ENCODE assay signal across 19 cellular contexts in genomic region chr20:34773726-34774125, GRCh38. TPM values are rescaled to one million over a fixed set of nuclear protein-coding genes. Genes with fewer than 3 reads are reported as not detected.
DNase-seq lines count a peak whose midpoint lies in the region; ATAC-seq and TF ChIP-seq lines count a peak whose summit lies in the region.
"Had no signal": no experiment of that assay in that cellular context is flagged by ENCODE, and none has a peak within 500 bp of the region (broad histone marks: within the 10 kb centered on the region; RNA-seq: fewer than 3 reads in every experiment).

No MANE protein-coding gene starts in this region.

- H3K4me3 ChIP-seq in Caco-2 (ENCODE audit: low read depth, low read length) (no peak overlapping the region), SK-N-MC (no peak overlapping the region), fibroblast of mammary gland (ENCODE audit: control insufficient read depth, low read depth, low read length) (no peak overlapping the region), HAP-1 (no peak overlapping the region), tibial nerve (no peak overlapping the region)
- H3K4me3 ChIP-seq: BLaER1 treated with 17β-estradiol and CSF1 and Interleukin-3, amounts not matched to agents 10 nM and 100 nM; MG63 had no signal

- CTCF ChIA-PET in Caco-2 (lab: Charles Lee) = no interaction called here

- H3K27ac ChIP-seq in SK-N-MC (peak overlapping the region; percentile 5; the same call in 1 of the 2 replicates), tibial nerve (no peak overlapping the region)
- H3K27ac ChIP-seq: BLaER1 treated with 17β-estradiol and CSF1 and Interleukin-3, amounts not matched to agents 10 nM and 100 nM had no signal

- no peak overlapping the region for H3K9ac ChIP-seq in SK-N-MC (ENCODE audit: insufficient read length)
- H3K9ac ChIP-seq: BLaER1 treated with 17β-estradiol and CSF1 and Interleukin-3, amounts not matched to agents 10 nM and 100 nM had no signal

- H3K4me1 ChIP-seq in Caco-2 = 0 out of 2 replicates have a peak, but pooled peaks cover 4% of the 10 kb centered on the region
- H3K4me1 ChIP-seq in HAP-1 = no peaks in the 10 kb centered on the region
- peaks cover 0 to 4% (median 0%) of the 10 kb centered on the region in 4 donors for H3K4me1 ChIP-seq in tibial nerve

- H3K27me3 ChIP-seq in Caco-2 (replicated peaks; ENCODE audit: control insufficient read depth, insufficient read depth, low read length) = no peaks in the 10 kb centered on the region
- H3K27me3 ChIP-seq in HAP-1 (ENCODE audit: low read depth) = no peaks in the 10 kb centered on the region
- H3K27me3 ChIP-seq in tibial nerve = no peaks in the 10 kb centered on the region
- H3K27me3 ChIP-seq: BLaER1 treated with 17β-estradiol and CSF1 and Interleukin-3, amounts not matched to agents 10 nM and 100 nM; MG63 had no signal

- TSS peak; percentile 7 for BruUV-seq in Caco-2 (replicated peaks; lab: Mats Ljungman, UMichigan)

- no peaks in the 10 kb centered on the region for H3K9me3 Mint-ChIP-seq in Caco-2 (ENCODE audit: unreplicated experiment)
- H3K9me3 Mint-ChIP-seq in stimulated activated effector memory CD8-positive, alpha-beta T cell treated with anti-CD3 and anti-CD28 coated beads, Interleukin-12 subunit alpha, Interleukin-12 subunit beta, amount 100 ng/mL, for 72 hours = no peaks in the 10 kb centered on the region
- H3K9me3 Mint-ChIP-seq: CD4-positive, alpha-beta T cell; HFFc6 had no signal

- no peak for DNase-seq in Caco-2
- no peak for DNase-seq in SK-N-MC (ENCODE audit: low read depth, low spot score)
- DNase-seq in fibroblast of mammary gland (ENCODE audit: low read depth) = peak; percentile 45
- DNase-seq in stimulated activated effector memory CD8-positive, alpha-beta T cell treated with anti-CD3 and anti-CD28 coated beads, Interleukin-12 subunit alpha, Interleukin-12 subunit beta, amount 100 ng/mL, for 72 hours (ENCODE audit: low spot score in 2 of 2) = no peak
- no peak for DNase-seq in HAP-1 (ENCODE audit: low spot score in 2 of 2)
- DNase-seq in tibial nerve (ENCODE audit: low spot score in 2 of 2) = no peak
- no peak for DNase-seq in activated CD4-positive, alpha-beta T cell treated with anti-CD3 and anti-CD28 coated beads for 1 hour
- DNase-seq: AML-193; CD4-positive, alpha-beta T cell; GDM1; HFFc6; IMR-90; KG1; MG63; NCI-H526 treated with DMSO at 0.1 percent for 48 hours; RPMI8226; SHP77 had no signal

- intact Hi-C loops in Caco-2 (cut with micrococcal nuclease; ENCODE audit: unreplicated experiment) = no loop called here

- no peak overlapping the region for H3K27ac Mint-ChIP-seq in Caco-2 (ENCODE audit: unreplicated experiment)
- H3K27ac Mint-ChIP-seq in stimulated activated effector memory CD8-positive, alpha-beta T cell treated with anti-CD3 and anti-CD28 coated beads, Interleukin-12 subunit alpha, Interleukin-12 subunit beta, amount 100 ng/mL, for 72 hours = peak overlapping the region; percentile 35
- H3K27ac Mint-ChIP-seq: CD4-positive, alpha-beta T cell; HFFc6 had no signal

- 47 to 81% methylated on average over 1 of the region's 1 CpG for WGBS in tibial nerve, 2 donors

- no peak for TF ChIP-seq POLR2A in tibial nerve (IDR thresholded peaks at IDR 0.05)

- TF ChIP-seq EP300 in tibial nerve (IDR thresholded peaks at IDR 0.05) = no peak

- H3K4me3 Mint-ChIP-seq in Caco-2 (ENCODE audit: unreplicated experiment) = no peak overlapping the region
- no peak overlapping the region for H3K4me3 Mint-ChIP-seq in stimulated activated effector memory CD8-positive, alpha-beta T cell treated with anti-CD3 and anti-CD28 coated beads, Interleukin-12 subunit alpha, Interleukin-12 subunit beta, amount 100 ng/mL, for 72 hours
- H3K4me3 Mint-ChIP-seq: CD4-positive, alpha-beta T cell; HFFc6 had no signal

- H3K36me3 ChIP-seq in Caco-2 (ENCODE audit: control insufficient read depth, insufficient read depth, low read length) (peaks cover 7% of the 10 kb centered on the region), SK-N-MC (ENCODE audit: insufficient read depth, low read length) (peaks cover 45% of the 10 kb centered on the region), HAP-1 (replicated peaks) (peaks cover 29% of the 10 kb centered on the region), tibial nerve (peaks cover 0 to 67% (median 0%) of the 10 kb centered on the region in 3 donors)

- no peak for TF ChIP-seq CTCF in Caco-2 (IDR thresholded peaks at IDR 0.05; ENCODE audit: insufficient read depth in 1 of 2, low read depth in 1 of 2, low read length in 1 of 2, severe bottlenecking in 1 of 2, unreplicated experiment in 1 of 2)
- TF ChIP-seq CTCF in fibroblast of mammary gland (conservative IDR thresholded peaks at IDR 0.05; ENCODE audit: control insufficient read depth, insufficient read depth, low read depth, low read length) = no peak
- no peak for TF ChIP-seq CTCF in tibial nerve (IDR thresholded peaks at IDR 0.05)

- POLR2A ChIA-PET in Caco-2 (lab: Charles Lee) = no interaction called here

- no peak for ATAC-seq in stimulated activated effector memory CD8-positive, alpha-beta T cell treated with anti-CD3 and anti-CD28 coated beads, Interleukin-12 subunit alpha, Interleukin-12 subunit beta, amount 100 ng/mL, for 72 hours
- no peak for ATAC-seq in GM18907 (IDR thresholded peaks at IDR 0.05; ENCODE audit: unreplicated experiment)

- H3K36me3 Mint-ChIP-seq in Caco-2 (ENCODE audit: insufficient read depth, unreplicated experiment) = peaks cover 86% of the 10 kb centered on the region
- peaks cover 67% of the 10 kb centered on the region for H3K36me3 Mint-ChIP-seq in stimulated activated effector memory CD8-positive, alpha-beta T cell treated with anti-CD3 and anti-CD28 coated beads, Interleukin-12 subunit alpha, Interleukin-12 subunit beta, amount 100 ng/mL, for 72 hours

- H3K9me3 ChIP-seq in Caco-2 (no peaks in the 10 kb centered on the region), SK-N-MC (ENCODE audit: low read depth, low read length) (no peaks in the 10 kb centered on the region), HAP-1 (no peaks in the 10 kb centered on the region), tibial nerve (no peaks in the 10 kb centered on the region)
- H3K9me3 ChIP-seq: BLaER1 treated with 17β-estradiol and CSF1 and Interleukin-3, amounts not matched to agents 10 nM and 100 nM; MG63 had no signal

- peaks cover 7% of the 10 kb centered on the region for H3K4me1 Mint-ChIP-seq in Caco-2 (ENCODE audit: low read depth, unreplicated experiment)
- H3K4me1 Mint-ChIP-seq in stimulated activated effector memory CD8-positive, alpha-beta T cell treated with anti-CD3 and anti-CD28 coated beads, Interleukin-12 subunit alpha, Interleukin-12 subunit beta, amount 100 ng/mL, for 72 hours = no peaks in the 10 kb centered on the region

- H3K27me3 Mint-ChIP-seq in Caco-2 (ENCODE audit: insufficient read depth, unreplicated experiment) = no peaks in the 10 kb centered on the region
- H3K27me3 Mint-ChIP-seq: CD4-positive, alpha-beta T cell had no signal

- in situ Hi-C loops in HAP-1 (cut with MboI; ENCODE audit: low sequenced_read_pairs) = no loop called here

RNA-seq across cellular contexts. Expression of gene NCOA6, which starts 51.7 kb away (rescaled TPM):
- total RNA-seq in Caco-2 (2022) (65.1 and 72.7 TPM in 2 replicates), tibial nerve (10 to 100 TPM; 16.9 to 26.1 (median 24.0) TPM)
